Comparison of ENCODE assay signal across 19 cellular contexts in the genomic region with DNA sequence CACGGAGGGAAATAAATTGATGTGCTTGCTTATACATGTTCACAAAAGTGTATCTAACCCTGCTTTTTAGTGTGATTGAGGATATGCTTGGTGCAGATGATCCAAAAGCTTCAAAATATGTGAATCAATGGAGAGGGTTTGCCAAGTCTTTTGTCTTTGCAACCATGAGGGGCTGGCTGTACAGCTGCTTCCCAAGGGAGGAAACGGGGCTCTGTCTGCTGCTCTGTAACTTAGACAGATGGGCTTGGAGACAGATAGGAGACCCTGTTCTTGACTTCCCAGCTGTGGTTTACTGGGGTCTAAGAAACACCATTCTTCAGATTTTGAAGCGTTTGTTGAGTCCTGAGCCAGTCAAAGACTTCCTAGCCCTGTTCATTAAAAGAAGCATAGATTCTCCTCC.
"Had no signal": no experiment of that assay in that cellular context is flagged by ENCODE, and none has a peak within 500 bp of the region (broad histone marks: within the 10 kb centered on the region; RNA-seq: fewer than 3 reads in every experiment).

No MANE protein-coding gene starts in this region.

- H3K27me3 ChIP-seq: sigmoid colon, thyroid gland had no signal

- H3K4me1 ChIP-seq: lower lobe of right lung had no signal

- H3K36me3 Mint-ChIP-seq: activated naive CD8-positive, alpha-beta T cell treated with anti-CD3 and anti-CD28 coated beads, Interleukin-2, amount 10 ng/mL, durations not matched to agents 7 days and 5 days had no signal

- H3K4me3 Mint-ChIP-seq: activated CD4-positive, alpha-beta T cell treated with anti-CD3 and anti-CD28 coated beads, Interleukin-2, amount 10 ng/mL, durations not matched to agents 24 days and 14 days; activated CD8-positive, alpha-beta T cell treated with anti-CD3 and anti-CD28 coated beads for 36 hours; activated naive CD8-positive, alpha-beta T cell treated with anti-CD3 and anti-CD28 coated beads, Interleukin-2, amount 10 ng/mL, durations not matched to agents 7 days and 5 days; activated T-cell treated with anti-CD3 and anti-CD28 coated beads, Interleukin-2, amount 50 U/mL, for 24 hours; effector memory CD8-positive, alpha-beta T cell; nephron progenitor cell; stimulated activated naive B cell treated with anti-CD40 and anti-IgM and Interleukin-4, amounts not matched to agents 10 μg/mL and 1 μg/mL and 100 μg/mL, for 72 hours had no signal

- ATAC-seq: activated CD8-positive, alpha-beta T cell treated with anti-CD3 and anti-CD28 coated beads for 36 hours; effector memory CD8-positive, alpha-beta T cell; lower lobe of right lung; stimulated activated naive B cell treated with anti-CD40 and anti-IgM and Interleukin-4, amounts not matched to agents 10 μg/mL and 1 μg/mL and 100 μg/mL, for 72 hours had no signal

- H3K9me3 ChIP-seq: lower lobe of right lung, sigmoid colon, thyroid gland had no signal

- DNase-seq: activated CD4-positive, alpha-beta T cell treated with anti-CD3 and anti-CD28 coated beads, Interleukin-2, amount 10 ng/mL, durations not matched to agents 24 days and 14 days; activated CD8-positive, alpha-beta T cell treated with anti-CD3 and anti-CD28 coated beads for 36 hours; activated naive CD4-positive, alpha-beta T cell treated with Interleukin-2 at 50 U/mL for 16 hours; activated naive CD8-positive, alpha-beta T cell treated with anti-CD3 and anti-CD28 coated beads, Interleukin-2, amount 10 ng/mL, durations not matched to agents 7 days and 5 days; activated T-cell treated with anti-CD3 and anti-CD28 coated beads, Interleukin-2, amount 50 U/mL, for 24 hours; amygdala; effector memory CD8-positive, alpha-beta T cell; foreskin melanocyte; head of caudate nucleus; lower lobe of right lung; nephron progenitor cell; nucleus accumbens; posterior cingulate gyrus; sigmoid colon; stimulated activated CD4-positive, alpha-beta T cell treated with anti-CD3 and anti-CD28 coated beads, Interleukin-4, amount 100 ng/mL, for 4 hours; stimulated activated naive B cell treated with anti-CD40 and anti-IgM and Interleukin-4, amounts not matched to agents 10 μg/mL and 1 μg/mL and 100 μg/mL, for 72 hours; thyroid gland had no signal

- H3K36me3 ChIP-seq: lower lobe of right lung, thyroid gland had no signal

- H3K27me3 Mint-ChIP-seq: stimulated activated naive B cell treated with anti-CD40 and anti-IgM and Interleukin-4, amounts not matched to agents 10 μg/mL and 1 μg/mL and 100 μg/mL, for 72 hours had no signal

- H3K9me3 Mint-ChIP-seq: activated CD4-positive, alpha-beta T cell treated with anti-CD3 and anti-CD28 coated beads, Interleukin-2, amount 10 ng/mL, durations not matched to agents 24 days and 14 days; activated CD8-positive, alpha-beta T cell treated with anti-CD3 and anti-CD28 coated beads for 36 hours; activated naive CD8-positive, alpha-beta T cell treated with anti-CD3 and anti-CD28 coated beads, Interleukin-2, amount 10 ng/mL, durations not matched to agents 7 days and 5 days; activated T-cell treated with anti-CD3 and anti-CD28 coated beads, Interleukin-2, amount 50 U/mL, for 24 hours; activated T-helper 2 cell treated with anti-CD3 and anti-CD28 coated beads, Interferon-gamma antibody, Interleukin-2, Interleukin-4, amounts not matched to agents 10 μg/mL and 5 μg/mL and 100 μg/mL, durations not matched to agents 14 hours and 24 hours and 36 hours; effector memory CD8-positive, alpha-beta T cell had no signal

- H3K4me1 Mint-ChIP-seq: activated CD4-positive, alpha-beta T cell treated with anti-CD3 and anti-CD28 coated beads, Interleukin-2, amount 10 ng/mL, durations not matched to agents 24 days and 14 days; activated naive CD8-positive, alpha-beta T cell treated with anti-CD3 and anti-CD28 coated beads, Interleukin-2, amount 10 ng/mL, durations not matched to agents 7 days and 5 days; stimulated activated naive B cell treated with anti-CD40 and anti-IgM and Interleukin-4, amounts not matched to agents 10 μg/mL and 1 μg/mL and 100 μg/mL, for 72 hours had no signal

- H3K27ac Mint-ChIP-seq: activated CD4-positive, alpha-beta T cell treated with anti-CD3 and anti-CD28 coated beads, Interleukin-2, amount 10 ng/mL, durations not matched to agents 24 days and 14 days; activated CD8-positive, alpha-beta T cell treated with anti-CD3 and anti-CD28 coated beads for 36 hours; activated naive CD8-positive, alpha-beta T cell treated with anti-CD3 and anti-CD28 coated beads, Interleukin-2, amount 10 ng/mL, durations not matched to agents 7 days and 5 days; activated T-cell treated with anti-CD3 and anti-CD28 coated beads, Interleukin-2, amount 50 U/mL, for 24 hours; activated T-helper 2 cell treated with anti-CD3 and anti-CD28 coated beads, Interferon-gamma antibody, Interleukin-2, Interleukin-4, amounts not matched to agents 10 μg/mL and 5 μg/mL and 100 μg/mL, durations not matched to agents 14 hours and 24 hours and 36 hours; effector memory CD8-positive, alpha-beta T cell; nephron progenitor cell; stimulated activated naive B cell treated with anti-CD40 and anti-IgM and Interleukin-4, amounts not matched to agents 10 μg/mL and 1 μg/mL and 100 μg/mL, for 72 hours had no signal

- H3K4me3 ChIP-seq: lower lobe of right lung, sigmoid colon, thyroid gland had no signal

- H3K27ac ChIP-seq: epithelial cell of prostate, lower lobe of right lung, thyroid gland had no signal
